In the genomic region with DNA sequence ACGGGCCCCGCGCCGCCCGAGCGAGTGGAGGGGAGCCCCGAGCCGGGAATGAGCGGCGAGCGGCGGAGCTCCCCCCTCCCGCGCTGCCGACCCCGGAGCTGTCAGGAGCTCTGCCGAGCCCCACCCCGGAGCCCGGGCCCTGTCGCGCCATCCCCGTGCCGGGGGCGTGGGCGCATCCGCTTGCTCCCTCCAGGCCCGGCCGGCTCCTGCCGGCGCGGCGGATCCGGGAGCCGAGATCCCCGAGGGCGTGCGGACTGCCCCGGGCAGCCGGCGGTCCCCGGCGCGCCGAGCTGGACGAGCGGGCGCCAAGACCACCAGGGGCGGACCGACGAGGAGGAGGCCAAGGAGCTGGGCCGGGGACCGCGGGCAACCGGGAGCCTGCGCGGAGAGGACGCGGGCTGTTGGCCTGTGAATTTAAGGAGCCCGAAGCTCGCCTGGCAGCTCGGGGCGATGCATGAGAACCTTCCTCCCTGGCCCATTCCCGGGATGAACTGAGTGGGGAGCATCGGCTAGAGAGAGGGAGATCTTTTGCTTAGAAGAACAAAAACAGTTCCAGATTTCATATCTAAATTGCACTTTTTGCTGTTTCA, we compare ENCODE assay signal across 1 cellular context.
TF ChIP-seq lines count a peak whose summit lies in the region.

No MANE protein-coding gene starts in this region.

TF ChIP-seq in K562, 482 proteins besides CTCF, POLR2A, EP300 and RAD21:
- TF ChIP-seq, protein P1, sequence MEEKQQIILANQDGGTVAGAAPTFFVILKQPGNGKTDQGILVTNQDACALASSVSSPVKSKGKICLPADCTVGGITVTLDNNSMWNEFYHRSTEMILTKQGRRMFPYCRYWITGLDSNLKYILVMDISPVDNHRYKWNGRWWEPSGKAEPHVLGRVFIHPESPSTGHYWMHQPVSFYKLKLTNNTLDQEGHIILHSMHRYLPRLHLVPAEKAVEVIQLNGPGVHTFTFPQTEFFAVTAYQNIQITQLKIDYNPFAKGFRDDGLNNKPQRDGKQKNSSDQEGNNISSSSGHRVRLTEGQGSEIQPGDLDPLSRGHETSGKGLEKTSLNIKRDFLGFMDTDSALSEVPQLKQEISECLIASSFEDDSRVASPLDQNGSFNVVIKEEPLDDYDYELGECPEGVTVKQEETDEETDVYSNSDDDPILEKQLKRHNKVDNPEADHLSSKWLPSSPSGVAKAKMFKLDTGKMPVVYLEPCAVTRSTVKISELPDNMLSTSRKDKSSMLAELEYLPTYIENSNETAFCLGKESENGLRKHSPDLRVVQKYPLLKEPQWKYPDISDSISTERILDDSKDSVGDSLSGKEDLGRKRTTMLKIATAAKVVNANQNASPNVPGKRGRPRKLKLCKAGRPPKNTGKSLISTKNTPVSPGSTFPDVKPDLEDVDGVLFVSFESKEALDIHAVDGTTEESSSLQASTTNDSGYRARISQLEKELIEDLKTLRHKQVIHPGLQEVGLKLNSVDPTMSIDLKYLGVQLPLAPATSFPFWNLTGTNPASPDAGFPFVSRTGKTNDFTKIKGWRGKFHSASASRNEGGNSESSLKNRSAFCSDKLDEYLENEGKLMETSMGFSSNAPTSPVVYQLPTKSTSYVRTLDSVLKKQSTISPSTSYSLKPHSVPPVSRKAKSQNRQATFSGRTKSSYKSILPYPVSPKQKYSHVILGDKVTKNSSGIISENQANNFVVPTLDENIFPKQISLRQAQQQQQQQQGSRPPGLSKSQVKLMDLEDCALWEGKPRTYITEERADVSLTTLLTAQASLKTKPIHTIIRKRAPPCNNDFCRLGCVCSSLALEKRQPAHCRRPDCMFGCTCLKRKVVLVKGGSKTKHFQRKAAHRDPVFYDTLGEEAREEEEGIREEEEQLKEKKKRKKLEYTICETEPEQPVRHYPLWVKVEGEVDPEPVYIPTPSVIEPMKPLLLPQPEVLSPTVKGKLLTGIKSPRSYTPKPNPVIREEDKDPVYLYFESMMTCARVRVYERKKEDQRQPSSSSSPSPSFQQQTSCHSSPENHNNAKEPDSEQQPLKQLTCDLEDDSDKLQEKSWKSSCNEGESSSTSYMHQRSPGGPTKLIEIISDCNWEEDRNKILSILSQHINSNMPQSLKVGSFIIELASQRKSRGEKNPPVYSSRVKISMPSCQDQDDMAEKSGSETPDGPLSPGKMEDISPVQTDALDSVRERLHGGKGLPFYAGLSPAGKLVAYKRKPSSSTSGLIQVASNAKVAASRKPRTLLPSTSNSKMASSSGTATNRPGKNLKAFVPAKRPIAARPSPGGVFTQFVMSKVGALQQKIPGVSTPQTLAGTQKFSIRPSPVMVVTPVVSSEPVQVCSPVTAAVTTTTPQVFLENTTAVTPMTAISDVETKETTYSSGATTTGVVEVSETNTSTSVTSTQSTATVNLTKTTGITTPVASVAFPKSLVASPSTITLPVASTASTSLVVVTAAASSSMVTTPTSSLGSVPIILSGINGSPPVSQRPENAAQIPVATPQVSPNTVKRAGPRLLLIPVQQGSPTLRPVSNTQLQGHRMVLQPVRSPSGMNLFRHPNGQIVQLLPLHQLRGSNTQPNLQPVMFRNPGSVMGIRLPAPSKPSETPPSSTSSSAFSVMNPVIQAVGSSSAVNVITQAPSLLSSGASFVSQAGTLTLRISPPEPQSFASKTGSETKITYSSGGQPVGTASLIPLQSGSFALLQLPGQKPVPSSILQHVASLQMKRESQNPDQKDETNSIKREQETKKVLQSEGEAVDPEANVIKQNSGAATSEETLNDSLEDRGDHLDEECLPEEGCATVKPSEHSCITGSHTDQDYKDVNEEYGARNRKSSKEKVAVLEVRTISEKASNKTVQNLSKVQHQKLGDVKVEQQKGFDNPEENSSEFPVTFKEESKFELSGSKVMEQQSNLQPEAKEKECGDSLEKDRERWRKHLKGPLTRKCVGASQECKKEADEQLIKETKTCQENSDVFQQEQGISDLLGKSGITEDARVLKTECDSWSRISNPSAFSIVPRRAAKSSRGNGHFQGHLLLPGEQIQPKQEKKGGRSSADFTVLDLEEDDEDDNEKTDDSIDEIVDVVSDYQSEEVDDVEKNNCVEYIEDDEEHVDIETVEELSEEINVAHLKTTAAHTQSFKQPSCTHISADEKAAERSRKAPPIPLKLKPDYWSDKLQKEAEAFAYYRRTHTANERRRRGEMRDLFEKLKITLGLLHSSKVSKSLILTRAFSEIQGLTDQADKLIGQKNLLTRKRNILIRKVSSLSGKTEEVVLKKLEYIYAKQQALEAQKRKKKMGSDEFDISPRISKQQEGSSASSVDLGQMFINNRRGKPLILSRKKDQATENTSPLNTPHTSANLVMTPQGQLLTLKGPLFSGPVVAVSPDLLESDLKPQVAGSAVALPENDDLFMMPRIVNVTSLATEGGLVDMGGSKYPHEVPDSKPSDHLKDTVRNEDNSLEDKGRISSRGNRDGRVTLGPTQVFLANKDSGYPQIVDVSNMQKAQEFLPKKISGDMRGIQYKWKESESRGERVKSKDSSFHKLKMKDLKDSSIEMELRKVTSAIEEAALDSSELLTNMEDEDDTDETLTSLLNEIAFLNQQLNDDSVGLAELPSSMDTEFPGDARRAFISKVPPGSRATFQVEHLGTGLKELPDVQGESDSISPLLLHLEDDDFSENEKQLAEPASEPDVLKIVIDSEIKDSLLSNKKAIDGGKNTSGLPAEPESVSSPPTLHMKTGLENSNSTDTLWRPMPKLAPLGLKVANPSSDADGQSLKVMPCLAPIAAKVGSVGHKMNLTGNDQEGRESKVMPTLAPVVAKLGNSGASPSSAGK (IDR thresholded peaks at IDR 0.05) = no peak
- TF ChIP-seq, protein P2, sequence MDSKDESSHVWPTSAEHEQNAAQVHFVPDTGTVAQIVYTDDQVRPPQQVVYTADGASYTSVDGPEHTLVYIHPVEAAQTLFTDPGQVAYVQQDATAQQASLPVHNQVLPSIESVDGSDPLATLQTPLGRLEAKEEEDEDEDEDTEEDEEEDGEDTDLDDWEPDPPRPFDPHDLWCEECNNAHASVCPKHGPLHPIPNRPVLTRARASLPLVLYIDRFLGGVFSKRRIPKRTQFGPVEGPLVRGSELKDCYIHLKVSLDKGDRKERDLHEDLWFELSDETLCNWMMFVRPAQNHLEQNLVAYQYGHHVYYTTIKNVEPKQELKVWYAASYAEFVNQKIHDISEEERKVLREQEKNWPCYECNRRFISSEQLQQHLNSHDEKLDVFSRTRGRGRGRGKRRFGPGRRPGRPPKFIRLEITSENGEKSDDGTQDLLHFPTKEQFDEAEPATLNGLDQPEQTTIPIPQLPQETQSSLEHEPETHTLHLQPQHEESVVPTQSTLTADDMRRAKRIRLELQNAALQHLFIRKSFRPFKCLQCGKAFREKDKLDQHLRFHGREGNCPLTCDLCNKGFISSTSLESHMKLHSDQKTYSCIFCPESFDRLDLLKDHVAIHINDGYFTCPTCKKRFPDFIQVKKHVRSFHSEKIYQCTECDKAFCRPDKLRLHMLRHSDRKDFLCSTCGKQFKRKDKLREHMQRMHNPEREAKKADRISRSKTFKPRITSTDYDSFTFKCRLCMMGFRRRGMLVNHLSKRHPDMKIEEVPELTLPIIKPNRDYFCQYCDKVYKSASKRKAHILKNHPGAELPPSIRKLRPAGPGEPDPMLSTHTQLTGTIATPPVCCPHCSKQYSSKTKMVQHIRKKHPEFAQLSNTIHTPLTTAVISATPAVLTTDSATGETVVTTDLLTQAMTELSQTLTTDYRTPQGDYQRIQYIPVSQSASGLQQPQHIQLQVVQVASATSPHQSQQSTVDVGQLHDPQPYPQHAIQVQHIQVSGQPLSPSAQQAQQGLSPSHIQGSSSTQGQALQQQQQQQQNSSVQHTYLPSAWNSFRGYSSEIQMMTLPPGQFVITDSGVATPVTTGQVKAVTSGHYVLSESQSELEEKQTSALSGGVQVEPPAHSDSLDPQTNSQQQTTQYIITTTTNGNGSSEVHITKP (IDR thresholded peaks at IDR 0.05; ENCODE audit: partially characterized antibody) = no peak
- TF ChIP-seq, protein P3, sequence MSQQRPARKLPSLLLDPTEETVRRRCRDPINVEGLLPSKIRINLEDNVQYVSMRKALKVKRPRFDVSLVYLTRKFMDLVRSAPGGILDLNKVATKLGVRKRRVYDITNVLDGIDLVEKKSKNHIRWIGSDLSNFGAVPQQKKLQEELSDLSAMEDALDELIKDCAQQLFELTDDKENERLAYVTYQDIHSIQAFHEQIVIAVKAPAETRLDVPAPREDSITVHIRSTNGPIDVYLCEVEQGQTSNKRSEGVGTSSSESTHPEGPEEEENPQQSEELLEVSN (IDR thresholded peaks at IDR 0.05; ENCODE audit: borderline replicate concordance in 1 of 2, extremely low read depth in 1 of 2, insufficient read depth in 1 of 2, insufficient read length in 1 of 2, low read depth in 1 of 2, low read length in 1 of 2, poor library complexity in 1 of 2, severe bottlenecking in 1 of 2) = peak in 1 of 2 experiments; percentile 3
- TF ChIP-seq NR3C1 (CRISPR knock-in tag; IDR thresholded peaks at IDR 0.05) (0 out of 2 replicates have a peak, but pooled peaks have one; percentile 20), TAF15 (IDR thresholded peaks at IDR 0.05; ENCODE audit: low read depth, low read length) (no peak), GATAD2B (IDR thresholded peaks at IDR 0.05; ENCODE audit: borderline replicate concordance) (0 out of 2 replicates have a peak, but pooled peaks have one; percentile 38)
- TF ChIP-seq, protein P4, sequence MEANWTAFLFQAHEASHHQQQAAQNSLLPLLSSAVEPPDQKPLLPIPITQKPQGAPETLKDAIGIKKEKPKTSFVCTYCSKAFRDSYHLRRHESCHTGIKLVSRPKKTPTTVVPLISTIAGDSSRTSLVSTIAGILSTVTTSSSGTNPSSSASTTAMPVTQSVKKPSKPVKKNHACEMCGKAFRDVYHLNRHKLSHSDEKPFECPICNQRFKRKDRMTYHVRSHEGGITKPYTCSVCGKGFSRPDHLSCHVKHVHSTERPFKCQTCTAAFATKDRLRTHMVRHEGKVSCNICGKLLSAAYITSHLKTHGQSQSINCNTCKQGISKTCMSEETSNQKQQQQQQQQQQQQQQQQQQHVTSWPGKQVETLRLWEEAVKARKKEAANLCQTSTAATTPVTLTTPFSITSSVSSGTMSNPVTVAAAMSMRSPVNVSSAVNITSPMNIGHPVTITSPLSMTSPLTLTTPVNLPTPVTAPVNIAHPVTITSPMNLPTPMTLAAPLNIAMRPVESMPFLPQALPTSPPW (CRISPR knock-in tag; IDR thresholded peaks at IDR 0.05) = 0 out of 2 replicates have a peak, but pooled peaks have one; percentile 2
